12 cellular contexts compared by ENCODE assay signal in the genomic region with DNA sequence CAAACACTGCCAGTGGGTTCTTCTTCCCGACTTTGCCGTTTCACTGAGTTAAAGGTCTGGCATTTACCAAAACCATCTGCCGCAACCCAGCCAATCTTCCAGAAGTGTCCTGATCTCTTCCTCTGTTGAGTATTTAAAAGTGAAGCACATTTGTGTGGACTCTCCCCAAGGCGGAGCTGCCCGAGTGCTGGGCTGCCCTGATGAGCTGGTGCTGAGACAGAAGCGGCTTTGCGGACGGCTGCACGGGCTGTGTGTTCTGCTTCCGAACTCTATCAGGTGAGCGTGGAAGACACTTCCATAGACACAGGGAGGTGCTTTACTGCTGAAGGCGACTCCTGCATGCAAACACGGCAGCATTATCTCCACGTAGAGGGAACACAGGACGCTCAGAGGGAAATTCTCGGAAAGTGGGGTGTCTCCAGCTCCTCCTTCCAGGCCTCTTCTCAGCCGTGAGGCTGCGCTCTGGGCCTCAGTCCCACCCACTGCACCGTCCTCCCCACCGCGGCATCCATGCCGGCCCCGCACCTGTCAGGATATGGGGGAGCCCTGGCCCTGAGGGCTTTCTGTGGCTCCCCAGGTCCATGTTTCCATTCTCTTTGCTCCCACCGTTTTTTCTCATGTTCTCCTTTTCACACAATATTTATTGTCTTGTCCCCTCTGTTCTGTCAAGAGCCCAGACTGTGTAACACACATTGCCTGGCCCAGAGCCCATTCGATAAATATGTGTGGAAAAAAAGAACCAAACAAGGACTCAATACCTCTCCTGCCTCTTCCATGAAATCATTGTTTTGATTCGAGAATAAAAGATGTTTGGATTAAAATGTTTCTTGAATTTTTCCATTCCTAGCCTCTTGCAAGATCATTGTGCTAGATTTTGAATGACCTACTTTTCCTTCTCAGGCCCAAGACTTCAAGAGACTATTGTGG.
DNase-seq lines count a peak whose midpoint lies in the region; ATAC-seq and TF ChIP-seq lines count a peak whose summit lies in the region.
"Had no signal": no experiment of that assay in that cellular context is flagged by ENCODE, and none has a peak within 500 bp of the region (broad histone marks: within the 10 kb centered on the region; RNA-seq: fewer than 3 reads in every experiment).

No MANE protein-coding gene starts in this region.

- H3K36me3 Mint-ChIP-seq in activated naive CD4-positive, alpha-beta T cell treated with anti-CD3 and anti-CD28 coated beads, Interleukin-2, amount 10 ng/mL, durations not matched to agents 7 days and 5 days, result peaks cover 5% of the 10 kb centered on the region
- peaks cover 16% of the 10 kb centered on the region for H3K36me3 Mint-ChIP-seq in central memory CD8-positive, alpha-beta T cell (ENCODE audit: insufficient read depth)

- no peak for TF ChIP-seq POLR2A in transverse colon (IDR thresholded peaks at IDR 0.05)

- no peaks in the 10 kb centered on the region for H3K9me3 Mint-ChIP-seq in activated naive CD4-positive, alpha-beta T cell treated with anti-CD3 and anti-CD28 coated beads, Interleukin-2, amount 10 ng/mL, durations not matched to agents 7 days and 5 days
- H3K9me3 Mint-ChIP-seq in central memory CD8-positive, alpha-beta T cell, result no peaks in the 10 kb centered on the region

- no peak overlapping the region for H3K4me3 Mint-ChIP-seq in activated naive CD4-positive, alpha-beta T cell treated with anti-CD3 and anti-CD28 coated beads, Interleukin-2, amount 10 ng/mL, durations not matched to agents 7 days and 5 days
- peak overlapping the region; percentile 56 for H3K4me3 Mint-ChIP-seq in central memory CD8-positive, alpha-beta T cell

- H3K27me3 Mint-ChIP-seq in activated naive CD4-positive, alpha-beta T cell treated with anti-CD3 and anti-CD28 coated beads, Interleukin-2, amount 10 ng/mL, durations not matched to agents 7 days and 5 days, result peaks cover 21% of the 10 kb centered on the region
- H3K27me3 Mint-ChIP-seq in central memory CD8-positive, alpha-beta T cell, result no peaks in the 10 kb centered on the region

- intact Hi-C loops in transverse colon (cut with DNase I; ENCODE audit: low total_unique reads), result no loop called here

- in situ Hi-C loops in transverse colon (cut with MboI; ENCODE audit: low pct_ligation_motif_present in 1 of 4, low pct_unique_long_range_greater_than_20kb in 1 of 4, low sequenced_read_pairs in 3 of 4), result no loop called here

- H3K9me3 ChIP-seq in muscle layer of duodenum (ENCODE audit: control insufficient read depth in 1 of 2, low read length in 2 of 2) (no peaks in the 10 kb centered on the region), transverse colon (no peaks in the 10 kb centered on the region)
- H3K9me3 ChIP-seq: SK-N-SH had no signal

- H3K27ac ChIP-seq in muscle layer of duodenum (ENCODE audit: low read length) (peak overlapping the region; percentile 39), transverse colon (peak overlapping the region; percentile 58 to 85 (median 74)), substantia nigra (ENCODE audit: low read depth, low read length, poor library complexity, severe bottlenecking) (no peak overlapping the region)

- peak; percentile 67 for TF ChIP-seq EP300 in transverse colon (IDR thresholded peaks at IDR 0.05; ENCODE audit: low read depth)

- DNase-seq in activated naive CD4-positive, alpha-beta T cell treated with anti-CD3 and anti-CD28 coated beads, Interleukin-2, amount 10 ng/mL, durations not matched to agents 7 days and 5 days, result no peak
- no peak for DNase-seq in activated naive CD4-positive, alpha-beta T cell (lab: John Stamatoyannopoulos, UW)
- peak; percentile 7 to 9 for DNase-seq in central memory CD8-positive, alpha-beta T cell (ENCODE audit: low spot score in 2 of 2)
- peak; percentile 37 for DNase-seq in transverse colon
- DNase-seq in GM20000 (ENCODE audit: low spot score), result no peak
- DNase-seq in NCI-H1105 treated with DMSO at 0.1 percent for 48 hours (lab: John Stamatoyannopoulos, UW), result no peak
- DNase-seq in substantia nigra (lab: John Stamatoyannopoulos, UW), result no peak
- DNase-seq: activated CD4-positive, alpha-beta T cell treated with anti-CD3 and anti-CD28 coated beads, Interleukin-2, amount 50 U/mL, for 4 hours; GDM1; NCI-H146; SK-N-SH had no signal

- CTCF ChIA-PET in activated naive CD4-positive, alpha-beta T cell treated with anti-CD3 and anti-CD28 coated beads, Interleukin-2, amount 10 ng/mL, durations not matched to agents 7 days and 5 days (lab: Charles Lee), result no interaction called here

- peaks cover 43% of the 10 kb centered on the region for H3K4me1 Mint-ChIP-seq in activated naive CD4-positive, alpha-beta T cell treated with anti-CD3 and anti-CD28 coated beads, Interleukin-2, amount 10 ng/mL, durations not matched to agents 7 days and 5 days
- H3K4me1 Mint-ChIP-seq in central memory CD8-positive, alpha-beta T cell, result peaks cover 45% of the 10 kb centered on the region

- H3K36me3 ChIP-seq in muscle layer of duodenum (ENCODE audit: control insufficient read depth in 1 of 2, insufficient read depth in 2 of 2, low read length in 2 of 2) (no peaks in the 10 kb centered on the region), transverse colon (no peaks in the 10 kb centered on the region)

- 37 to 69% methylated on average over 3 to 25 of the region's 26 CpGs for WGBS in transverse colon (ENCODE audit: low coverage in 1 of 2), 2 donors

- H3K4me1 ChIP-seq in muscle layer of duodenum (ENCODE audit: control insufficient read depth in 1 of 2, insufficient read depth in 2 of 2, low read length in 2 of 2) (peaks cover 0 to 5% of the 10 kb centered on the region in 2 donors), transverse colon (peaks cover 0 to 22% (median 0%) of the 10 kb centered on the region in 4 donors)

- no peak for ATAC-seq in central memory CD8-positive, alpha-beta T cell (replicated peaks; ENCODE audit: extremely low read depth, poor library complexity, severe bottlenecking)

- TF ChIP-seq CTCF in transverse colon (IDR thresholded peaks at IDR 0.05) (no peak), GM20000 (IDR thresholded peaks at IDR 0.05; ENCODE audit: extremely low read depth, missing control alignments) (no peak)

- peak overlapping the region; percentile 5 for H3K27ac Mint-ChIP-seq in activated naive CD4-positive, alpha-beta T cell treated with anti-CD3 and anti-CD28 coated beads, Interleukin-2, amount 10 ng/mL, durations not matched to agents 7 days and 5 days
- H3K27ac Mint-ChIP-seq in central memory CD8-positive, alpha-beta T cell (ENCODE audit: low read depth), result peak overlapping the region; percentile 80

- H3K4me3 ChIP-seq in muscle layer of duodenum (ENCODE audit: low read depth in 1 of 2, low read length in 2 of 2) (no peak overlapping the region), transverse colon (no peak overlapping the region)

- H3K27me3 ChIP-seq in muscle layer of duodenum (ENCODE audit: low read depth, low read length) (no peaks in the 10 kb centered on the region), transverse colon (no peaks in the 10 kb centered on the region)

Comparison
In these comparisons a context has a peak if more than half of its experiments do, and no peak if none do; other contexts are left out.
1. DNase-seq: peak in central memory CD8-positive, alpha-beta T cell (2 of 2) and transverse colon (single experiment); none in activated naive CD4-positive, alpha-beta T cell treated with anti-CD3 and anti-CD28 coated beads, Interleukin-2, amount 10 ng/mL, durations not matched to agents 7 days and 5 days (single experiment), activated naive CD4-positive, alpha-beta T cell (0 of 4), GM20000 (single experiment), NCI-H1105 treated with DMSO at 0.1 percent for 48 hours (single experiment) and substantia nigra (0 of 49).